1 cellular context compared by ENCODE assay signal in genomic region chr17:9151091-9151490, GRCh38.
TF ChIP-seq lines count a peak whose summit lies in the region.

No MANE protein-coding gene starts in this region.

TF ChIP-seq in HepG2, 621 proteins besides CTCF, POLR2A, EP300 and RAD21 (continued from another document):
- TF ChIP-seq RERE (CRISPR knock-in tag; IDR thresholded peaks at IDR 0.05; ENCODE audit: low read depth) (peak; percentile 99), HMG20B (CRISPR knock-in tag; conservative IDR thresholded peaks at IDR 0.05) (peak; percentile 94), NR2F6 (IDR thresholded peaks at IDR 0.05) (peak; percentile 76), NR2F6 (CRISPR knock-in tag; IDR thresholded peaks at IDR 0.05) (no peak), MTA3 (CRISPR knock-in tag; IDR thresholded peaks at IDR 0.05) (no peak), GATAD2A (CRISPR knock-in tag; IDR thresholded peaks at IDR 0.05) (0 out of 2 replicates have a peak, but pooled peaks have one; percentile 21), SOX5 (CRISPR knock-in tag; IDR thresholded peaks at IDR 0.05; ENCODE audit: borderline replicate concordance) (peak; percentile 70), FOXA3 (CRISPR knock-in tag; IDR thresholded peaks at IDR 0.05) (peak; percentile 80), CEBPB (IDR thresholded peaks at IDR 0.05; ENCODE audit: borderline replicate concordance, low read depth, low read length) (no peak), SP5 (CRISPR knock-in tag; IDR thresholded peaks at IDR 0.05; ENCODE audit: borderline replicate concordance, low read depth) (0 out of 2 replicates have a peak, but pooled peaks have one; percentile 28), NKX3-1 (CRISPR knock-in tag; IDR thresholded peaks at IDR 0.05) (peak; percentile 96)
